ENCODE assay signal across 1 cellular context in genomic region chr7:5822742-5823503, GRCh38.
TF ChIP-seq lines count a peak whose summit lies in the region.

No MANE protein-coding gene starts in this region.

TF ChIP-seq in HepG2, 621 proteins besides CTCF, POLR2A, EP300 and RAD21 (continued from another document and continues in another):
- TF ChIP-seq ZBTB39 (CRISPR knock-in tag; IDR thresholded peaks at IDR 0.05), result no peak
- TF ChIP-seq CHD4 (IDR thresholded peaks at IDR 0.05; ENCODE audit: borderline replicate concordance, low read length), result peak; percentile 81; the same call in 1 of the 2 replicates
- no peak for TF ChIP-seq ZNF282 (IDR thresholded peaks at IDR 0.05; ENCODE audit: partially characterized antibody)
- TF ChIP-seq, protein P1, sequence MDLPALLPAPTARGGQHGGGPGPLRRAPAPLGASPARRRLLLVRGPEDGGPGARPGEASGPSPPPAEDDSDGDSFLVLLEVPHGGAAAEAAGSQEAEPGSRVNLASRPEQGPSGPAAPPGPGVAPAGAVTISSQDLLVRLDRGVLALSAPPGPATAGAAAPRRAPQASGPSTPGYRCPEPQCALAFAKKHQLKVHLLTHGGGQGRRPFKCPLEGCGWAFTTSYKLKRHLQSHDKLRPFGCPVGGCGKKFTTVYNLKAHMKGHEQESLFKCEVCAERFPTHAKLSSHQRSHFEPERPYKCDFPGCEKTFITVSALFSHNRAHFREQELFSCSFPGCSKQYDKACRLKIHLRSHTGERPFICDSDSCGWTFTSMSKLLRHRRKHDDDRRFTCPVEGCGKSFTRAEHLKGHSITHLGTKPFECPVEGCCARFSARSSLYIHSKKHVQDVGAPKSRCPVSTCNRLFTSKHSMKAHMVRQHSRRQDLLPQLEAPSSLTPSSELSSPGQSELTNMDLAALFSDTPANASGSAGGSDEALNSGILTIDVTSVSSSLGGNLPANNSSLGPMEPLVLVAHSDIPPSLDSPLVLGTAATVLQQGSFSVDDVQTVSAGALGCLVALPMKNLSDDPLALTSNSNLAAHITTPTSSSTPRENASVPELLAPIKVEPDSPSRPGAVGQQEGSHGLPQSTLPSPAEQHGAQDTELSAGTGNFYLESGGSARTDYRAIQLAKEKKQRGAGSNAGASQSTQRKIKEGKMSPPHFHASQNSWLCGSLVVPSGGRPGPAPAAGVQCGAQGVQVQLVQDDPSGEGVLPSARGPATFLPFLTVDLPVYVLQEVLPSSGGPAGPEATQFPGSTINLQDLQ (CRISPR knock-in tag; IDR thresholded peaks at IDR 0.05), result no peak
- no peak for TF ChIP-seq ZNF354B (CRISPR knock-in tag; IDR thresholded peaks at IDR 0.05)
- no peak for TF ChIP-seq ZFP41 (CRISPR knock-in tag; IDR thresholded peaks at IDR 0.05; ENCODE audit: borderline replicate concordance)
- no peak for TF ChIP-seq ZNF879 (CRISPR knock-in tag; IDR thresholded peaks at IDR 0.05)
- TF ChIP-seq RFX1 (IDR thresholded peaks at IDR 0.05), result no peak
- TF ChIP-seq KLF16 (CRISPR knock-in tag; IDR thresholded peaks at IDR 0.05), result no peak
- peak; percentile 68; the same call in 1 of the 2 replicates for TF ChIP-seq ZNF788 (CRISPR knock-in tag; IDR thresholded peaks at IDR 0.05; ENCODE audit: borderline replicate concordance)
- TF ChIP-seq, protein P2, sequence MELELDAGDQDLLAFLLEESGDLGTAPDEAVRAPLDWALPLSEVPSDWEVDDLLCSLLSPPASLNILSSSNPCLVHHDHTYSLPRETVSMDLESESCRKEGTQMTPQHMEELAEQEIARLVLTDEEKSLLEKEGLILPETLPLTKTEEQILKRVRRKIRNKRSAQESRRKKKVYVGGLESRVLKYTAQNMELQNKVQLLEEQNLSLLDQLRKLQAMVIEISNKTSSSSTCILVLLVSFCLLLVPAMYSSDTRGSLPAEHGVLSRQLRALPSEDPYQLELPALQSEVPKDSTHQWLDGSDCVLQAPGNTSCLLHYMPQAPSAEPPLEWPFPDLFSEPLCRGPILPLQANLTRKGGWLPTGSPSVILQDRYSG (CRISPR knock-in tag; IDR thresholded peaks at IDR 0.05), result no peak
- TF ChIP-seq FOXP1 (IDR thresholded peaks at IDR 0.05), result no peak
- TF ChIP-seq FOXP1 (CRISPR knock-in tag; IDR thresholded peaks at IDR 0.05), result no peak
- TF ChIP-seq MAFG (CRISPR knock-in tag; IDR thresholded peaks at IDR 0.05), result no peak
- TF ChIP-seq, protein P3, sequence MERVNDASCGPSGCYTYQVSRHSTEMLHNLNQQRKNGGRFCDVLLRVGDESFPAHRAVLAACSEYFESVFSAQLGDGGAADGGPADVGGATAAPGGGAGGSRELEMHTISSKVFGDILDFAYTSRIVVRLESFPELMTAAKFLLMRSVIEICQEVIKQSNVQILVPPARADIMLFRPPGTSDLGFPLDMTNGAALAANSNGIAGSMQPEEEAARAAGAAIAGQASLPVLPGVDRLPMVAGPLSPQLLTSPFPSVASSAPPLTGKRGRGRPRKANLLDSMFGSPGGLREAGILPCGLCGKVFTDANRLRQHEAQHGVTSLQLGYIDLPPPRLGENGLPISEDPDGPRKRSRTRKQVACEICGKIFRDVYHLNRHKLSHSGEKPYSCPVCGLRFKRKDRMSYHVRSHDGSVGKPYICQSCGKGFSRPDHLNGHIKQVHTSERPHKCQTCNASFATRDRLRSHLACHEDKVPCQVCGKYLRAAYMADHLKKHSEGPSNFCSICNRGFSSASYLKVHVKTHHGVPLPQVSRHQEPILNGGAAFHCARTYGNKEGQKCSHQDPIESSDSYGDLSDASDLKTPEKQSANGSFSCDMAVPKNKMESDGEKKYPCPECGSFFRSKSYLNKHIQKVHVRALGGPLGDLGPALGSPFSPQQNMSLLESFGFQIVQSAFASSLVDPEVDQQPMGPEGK (CRISPR knock-in tag; IDR thresholded peaks at IDR 0.05), result 0 out of 2 replicates have a peak, but pooled peaks have one; percentile 14
- no peak for TF ChIP-seq RBM22 (optimal IDR thresholded peaks at IDR 0.05; ENCODE audit: low read length)
- TF ChIP-seq ZNF678 (CRISPR knock-in tag; IDR thresholded peaks at IDR 0.05), result no peak
- TF ChIP-seq, protein P4, sequence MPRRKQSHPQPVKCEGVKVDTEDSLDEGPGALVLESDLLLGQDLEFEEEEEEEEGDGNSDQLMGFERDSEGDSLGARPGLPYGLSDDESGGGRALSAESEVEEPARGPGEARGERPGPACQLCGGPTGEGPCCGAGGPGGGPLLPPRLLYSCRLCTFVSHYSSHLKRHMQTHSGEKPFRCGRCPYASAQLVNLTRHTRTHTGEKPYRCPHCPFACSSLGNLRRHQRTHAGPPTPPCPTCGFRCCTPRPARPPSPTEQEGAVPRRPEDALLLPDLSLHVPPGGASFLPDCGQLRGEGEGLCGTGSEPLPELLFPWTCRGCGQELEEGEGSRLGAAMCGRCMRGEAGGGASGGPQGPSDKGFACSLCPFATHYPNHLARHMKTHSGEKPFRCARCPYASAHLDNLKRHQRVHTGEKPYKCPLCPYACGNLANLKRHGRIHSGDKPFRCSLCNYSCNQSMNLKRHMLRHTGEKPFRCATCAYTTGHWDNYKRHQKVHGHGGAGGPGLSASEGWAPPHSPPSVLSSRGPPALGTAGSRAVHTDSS (CRISPR knock-in tag; conservative IDR thresholded peaks at IDR 0.05), result no peak
- peak; percentile 71; the same call in 1 of the 2 replicates for TF ChIP-seq ZNF607 (CRISPR knock-in tag; IDR thresholded peaks at IDR 0.05; ENCODE audit: borderline replicate concordance)
- TF ChIP-seq, protein P5, sequence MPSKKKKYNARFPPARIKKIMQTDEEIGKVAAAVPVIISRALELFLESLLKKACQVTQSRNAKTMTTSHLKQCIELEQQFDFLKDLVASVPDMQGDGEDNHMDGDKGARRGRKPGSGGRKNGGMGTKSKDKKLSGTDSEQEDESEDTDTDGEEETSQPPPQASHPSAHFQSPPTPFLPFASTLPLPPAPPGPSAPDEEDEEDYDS (CRISPR knock-in tag; IDR thresholded peaks at IDR 0.05), result peak; percentile 27; the same call in 1 of the 2 replicates
- TF ChIP-seq, protein P6, sequence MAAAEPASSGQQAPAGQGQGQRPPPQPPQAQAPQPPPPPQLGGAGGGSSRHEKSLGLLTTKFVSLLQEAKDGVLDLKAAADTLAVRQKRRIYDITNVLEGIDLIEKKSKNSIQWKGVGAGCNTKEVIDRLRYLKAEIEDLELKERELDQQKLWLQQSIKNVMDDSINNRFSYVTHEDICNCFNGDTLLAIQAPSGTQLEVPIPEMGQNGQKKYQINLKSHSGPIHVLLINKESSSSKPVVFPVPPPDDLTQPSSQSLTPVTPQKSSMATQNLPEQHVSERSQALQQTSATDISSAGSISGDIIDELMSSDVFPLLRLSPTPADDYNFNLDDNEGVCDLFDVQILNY (CRISPR knock-in tag; conservative IDR thresholded peaks at IDR 0.05), result no peak
- TF ChIP-seq HHEX (CRISPR knock-in tag; IDR thresholded peaks at IDR 0.05), result no peak
- TF ChIP-seq ZNF230 (CRISPR knock-in tag; IDR thresholded peaks at IDR 0.05), result no peak
- TF ChIP-seq CREM (IDR thresholded peaks at IDR 0.05), result peak; percentile 80
- TF ChIP-seq CREM (CRISPR knock-in tag; IDR thresholded peaks at IDR 0.05), result no peak
- TF ChIP-seq MXD4 (CRISPR knock-in tag; IDR thresholded peaks at IDR 0.05), result peak; percentile 64; the same call in 1 of the 2 replicates
- peak; percentile 96 for TF ChIP-seq ZNF3 (CRISPR knock-in tag; IDR thresholded peaks at IDR 0.05)
- TF ChIP-seq FOXM1 (CRISPR knock-in tag; IDR thresholded peaks at IDR 0.05), result no peak
- TF ChIP-seq PAX8 (CRISPR knock-in tag; IDR thresholded peaks at IDR 0.05; ENCODE audit: borderline replicate concordance), result 0 out of 2 replicates have a peak, but pooled peaks have one; percentile 33
- 0 out of 2 replicates have a peak, but pooled peaks have one; percentile 41 for TF ChIP-seq ZNF776 (CRISPR knock-in tag; IDR thresholded peaks at IDR 0.05)
- TF ChIP-seq ZNF670 (CRISPR knock-in tag; IDR thresholded peaks at IDR 0.05; ENCODE audit: borderline replicate concordance), result peak; percentile 11; the same call in 1 of the 2 replicates
- no peak for TF ChIP-seq ZNF446 (CRISPR knock-in tag; IDR thresholded peaks at IDR 0.05)
- no peak for TF ChIP-seq ZNF766 (CRISPR knock-in tag; IDR thresholded peaks at IDR 0.05; ENCODE audit: borderline replicate concordance)
- TF ChIP-seq SMAD1 (CRISPR knock-in tag; IDR thresholded peaks at IDR 0.05; ENCODE audit: borderline replicate concordance, low read depth), result no peak
- no peak for TF ChIP-seq NONO (IDR thresholded peaks at IDR 0.05)
- TF ChIP-seq NONO (CRISPR knock-in tag; conservative IDR thresholded peaks at IDR 0.05), result peak; percentile 46
- no peak for TF ChIP-seq MEIS2 (CRISPR knock-in tag; IDR thresholded peaks at IDR 0.05)
- no peak for TF ChIP-seq ZMAT5 (CRISPR knock-in tag; IDR thresholded peaks at IDR 0.05; ENCODE audit: borderline replicate concordance, low read depth)
- peak; percentile 99 for TF ChIP-seq THAP11 (CRISPR knock-in tag; IDR thresholded peaks at IDR 0.05)
- no peak for TF ChIP-seq ZNF569 (CRISPR knock-in tag; IDR thresholded peaks at IDR 0.05; ENCODE audit: borderline replicate concordance)
- TF ChIP-seq, protein P7, sequence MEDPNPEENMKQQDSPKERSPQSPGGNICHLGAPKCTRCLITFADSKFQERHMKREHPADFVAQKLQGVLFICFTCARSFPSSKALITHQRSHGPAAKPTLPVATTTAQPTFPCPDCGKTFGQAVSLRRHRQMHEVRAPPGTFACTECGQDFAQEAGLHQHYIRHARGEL (CRISPR knock-in tag; IDR thresholded peaks at IDR 0.05), result no peak
- no peak for TF ChIP-seq ZNF274 (CRISPR knock-in tag; IDR thresholded peaks at IDR 0.05)
- TF ChIP-seq PREB (CRISPR knock-in tag; IDR thresholded peaks at IDR 0.05), result no peak
- TF ChIP-seq ZNF317 (CRISPR knock-in tag; IDR thresholded peaks at IDR 0.05), result peak; percentile 8; the same call in 1 of the 2 replicates
- no peak; the same call in 1 of the 2 replicates for TF ChIP-seq SOX13 (IDR thresholded peaks at IDR 0.05)
- peak in 1 of 2 experiments; percentile 77; a peak in 2 of 4 replicates for TF ChIP-seq SOX13 (CRISPR knock-in tag; conservative IDR thresholded peaks at IDR 0.05 in 1 of 2, IDR thresholded peaks at IDR 0.05 in 1 of 2)
- TF ChIP-seq ZBTB10 (CRISPR knock-in tag; IDR thresholded peaks at IDR 0.05; ENCODE audit: borderline replicate concordance), result peak; percentile 76; the same call in 1 of the 2 replicates
- TF ChIP-seq PAXIP1 (CRISPR knock-in tag; conservative IDR thresholded peaks at IDR 0.05), result peak; percentile 46
